ENCODE assay signal across 35 cellular contexts in the genomic region with DNA sequence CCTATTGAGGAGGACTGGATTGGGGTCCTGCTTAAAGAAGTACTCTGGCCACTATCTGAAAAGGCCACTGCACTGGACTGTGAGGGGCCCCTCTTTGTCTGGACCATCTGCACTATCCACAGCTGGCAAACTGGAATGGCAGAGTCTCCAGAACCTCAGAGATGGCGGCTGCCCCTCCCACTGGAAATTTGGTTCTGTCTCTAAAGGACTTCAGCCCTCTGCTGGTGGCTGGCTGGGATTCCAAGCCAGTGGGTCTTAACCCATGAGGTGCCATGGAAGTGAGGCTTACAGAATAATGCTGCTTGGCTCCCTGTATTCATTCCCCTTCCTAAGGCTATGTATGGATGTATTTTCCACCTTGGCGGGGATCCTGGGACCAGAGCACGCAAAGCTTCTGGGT. TPM values are rescaled to one million over a fixed set of nuclear protein-coding genes. Genes with fewer than 3 reads are reported as not detected.
A peak's percentile ranks its signal among the peaks of the same experiment; 100 is the strongest.
DNase-seq lines count a peak whose midpoint lies in the region; ATAC-seq and TF ChIP-seq lines count a peak whose summit lies in the region.
"Had no signal": no experiment of that assay in that cellular context is flagged by ENCODE, and none has a peak within 500 bp of the region (broad histone marks: within the 10 kb centered on the region; RNA-seq: fewer than 3 reads in every experiment).

No MANE protein-coding gene starts in this region.

- no peaks in the 10 kb centered on the region for H3K27me3 ChIP-seq in BE2C
- H3K27me3 ChIP-seq: ovary, stomach, transverse colon had no signal

- no peaks in the 10 kb centered on the region for H3K9me3 ChIP-seq in BE2C
- H3K9me3 ChIP-seq: lower lobe of right lung, ovary, transverse colon had no signal

- no peak overlapping the region for H3K27ac Mint-ChIP-seq in chondrocyte (ENCODE audit: unreplicated experiment)
- H3K27ac Mint-ChIP-seq: activated naive CD8-positive, alpha-beta T cell treated with anti-CD3 and anti-CD28 coated beads for 36 hours; CD14-positive monocyte; effector memory CD8-positive, alpha-beta T cell; nephron had no signal

- no peaks in the 10 kb centered on the region for H3K27me3 Mint-ChIP-seq in chondrocyte (ENCODE audit: low read depth)
- H3K27me3 Mint-ChIP-seq: activated naive CD8-positive, alpha-beta T cell treated with anti-CD3 and anti-CD28 coated beads for 36 hours; effector memory CD8-positive, alpha-beta T cell had no signal

- no peaks in the 10 kb centered on the region for H3K4me1 Mint-ChIP-seq in chondrocyte (ENCODE audit: low read depth)
- H3K4me1 Mint-ChIP-seq: activated naive CD8-positive, alpha-beta T cell treated with anti-CD3 and anti-CD28 coated beads for 36 hours; CD14-positive monocyte; nephron had no signal

- no peak overlapping the region for H3K4me3 Mint-ChIP-seq in chondrocyte (ENCODE audit: unreplicated experiment)
- H3K4me3 Mint-ChIP-seq: activated naive CD8-positive, alpha-beta T cell treated with anti-CD3 and anti-CD28 coated beads for 36 hours; CD14-positive monocyte; effector memory CD8-positive, alpha-beta T cell; nephron had no signal

- no peaks in the 10 kb centered on the region for H3K36me3 Mint-ChIP-seq in chondrocyte (ENCODE audit: low read depth)
- H3K36me3 Mint-ChIP-seq: activated naive CD8-positive, alpha-beta T cell treated with anti-CD3 and anti-CD28 coated beads for 36 hours; CD14-positive monocyte had no signal

- no peaks in the 10 kb centered on the region for H3K36me3 ChIP-seq in BE2C
- H3K36me3 ChIP-seq: lower lobe of right lung, ovary, stomach, transverse colon had no signal

- peak; percentile 23 for DNase-seq in BE2C
- peak; percentile 24 for DNase-seq in ELF-1 (ENCODE audit: low read depth, low spot score)
- peak; percentile 1 for DNase-seq in NCI-H1092 treated with DMSO at 0.1 percent for 48 hours (lab: John Stamatoyannopoulos, UW)
- DNase-seq in chondrocyte (ENCODE audit: low spot score): peak; percentile 25
- DNase-seq in AG08395 (ENCODE audit: low spot score): no peak
- no peak for DNase-seq in NCI-H2227 (lab: John Stamatoyannopoulos, UW; ENCODE audit: unreplicated experiment)
- DNase-seq: activated CD4-positive, alpha-beta T cell treated with anti-CD3 and anti-CD28 coated beads for 4 hours; activated CD8-positive, alpha-beta memory T cell treated with anti-CD3 and anti-CD28 coated beads for 24 hours; activated effector memory CD4-positive, alpha-beta T cell treated with anti-CD3 and anti-CD28 coated beads, Interleukin-2, amount 50 U/mL, for 16 hours; activated naive CD8-positive, alpha-beta T cell treated with anti-CD3 and anti-CD28 coated beads for 36 hours; activated T-cell treated with anti-CD3 and anti-CD28 coated beads, Interleukin-2, amount 50 U/mL, for 1 hour; cortex of kidney; effector memory CD8-positive, alpha-beta T cell; EL; H7; KG1; lower lobe of right lung; NCI-H1694 treated with DMSO at 0.1 percent for 48 hours; NCI-H2171; ovary; right cardiac atrium; stimulated activated CD4-positive, alpha-beta T cell treated with anti-CD3 and anti-CD28 coated beads, Interleukin-2, amount 100 ng/mL, for 24 hours; stomach; T-helper 2 cell; transverse colon had no signal

- ATAC-seq in GM19324 (IDR thresholded peaks at IDR 0.05; ENCODE audit: low FRiP score, unreplicated experiment): no peak
- ATAC-seq: effector memory CD8-positive, alpha-beta T cell; lower lobe of right lung; right cardiac atrium had no signal

- H3K9me3 Mint-ChIP-seq in chondrocyte (ENCODE audit: low read depth): peaks cover 52% of the 10 kb centered on the region

- TF ChIP-seq CTCF in BE2C (IDR thresholded peaks at IDR 0.05; ENCODE audit: low read depth, low read length) (0 out of 2 replicates have a peak, but pooled peaks have one; percentile 18), chondrocyte (IDR thresholded peaks at IDR 0.05) (no peak)

- peak overlapping the region; percentile 28 for H3K4me3 ChIP-seq in BE2C (ENCODE audit: low read depth, low read length)
- H3K4me3 ChIP-seq: lower lobe of right lung, ovary, stomach, transverse colon had no signal

- H3K4me1 ChIP-seq in BE2C: no peaks in the 10 kb centered on the region
- H3K4me1 ChIP-seq: lower lobe of right lung, stomach, transverse colon had no signal

RNA-seq across cellular contexts. Expression of gene CYLC1, which starts 41.6 kb away (rescaled TPM):
- not detected for polyA plus RNA-seq in BE2C (2012; ENCODE audit: insufficient read depth, insufficient read length, low read depth)
- not detected in 3 replicates for total RNA-seq in chondrocyte
- total RNA-seq: activated naive CD8-positive, alpha-beta T cell treated with anti-CD3 and anti-CD28 coated beads for 36 hours; aorta; fibroblast of villous mesenchyme; H7; kidney epithelial cell; lower lobe of right lung; mononuclear cell; ovary; right cardiac atrium; RPMI7951; stomach; transverse colon had no signal
- polyA plus RNA-seq: AG04450, aorta, CD14-positive monocyte, esophagus, ovary, right cardiac atrium, stomach had no signal

Comparison
In these comparisons a context has a peak if more than half of its experiments do, and no peak if none do; other contexts are left out.
1. DNase-seq: peak in BE2C (single experiment), ELF-1 (single experiment), NCI-H1092 treated with DMSO at 0.1 percent for 48 hours (single experiment) and chondrocyte (single experiment); none in AG08395 (single experiment) and NCI-H2227 (single experiment).